Comparison of ENCODE assay signal across 9 cellular contexts in genomic region chr6:155493026-155493693, GRCh38. TPM values are rescaled to one million over a fixed set of nuclear protein-coding genes. Genes with fewer than 3 reads are reported as not detected.
DNase-seq lines count a peak whose midpoint lies in the region; ATAC-seq and TF ChIP-seq lines count a peak whose summit lies in the region.
"Had no signal": no experiment of that assay in that cellular context is flagged by ENCODE, and none has a peak within 500 bp of the region (broad histone marks: within the 10 kb centered on the region; RNA-seq: fewer than 3 reads in every experiment).

No MANE protein-coding gene starts in this region.

- H3K27ac Mint-ChIP-seq in activated CD4-positive, alpha-beta memory T cell treated with anti-CD3 and anti-CD28 coated beads for 36 hours: peak overlapping the region; percentile 34
- no peak overlapping the region for H3K27ac Mint-ChIP-seq in activated CD4-positive, alpha-beta memory T cell treated with anti-CD3 and anti-CD28 coated beads, Interleukin-2, amount 10 ng/mL, durations not matched to agents 7 days and 5 days

- no peaks in the 10 kb centered on the region for H3K36me3 ChIP-seq in mammary epithelial cell (ENCODE audit: insufficient read depth, low read length)
- no peaks in the 10 kb centered on the region for H3K36me3 ChIP-seq in upper lobe of left lung

- H3K27ac ChIP-seq in mammary epithelial cell (ENCODE audit: insufficient read depth, low read depth, low read length) (peak overlapping the region; percentile 45), upper lobe of left lung (peak overlapping the region; percentile 46 to 68 (median 55))

- H3K9me3 ChIP-seq in mammary epithelial cell (replicated peaks; ENCODE audit: insufficient read depth, low read length) (no peaks in the 10 kb centered on the region), upper lobe of left lung (no peaks in the 10 kb centered on the region)

- H3K4me1 ChIP-seq in mammary epithelial cell (ENCODE audit: insufficient read depth, low read length): peaks cover 29% of the 10 kb centered on the region
- peaks cover 11 to 23% (median 12%) of the 10 kb centered on the region in 4 donors for H3K4me1 ChIP-seq in upper lobe of left lung

- ATAC-seq in HG02970 (IDR thresholded peaks at IDR 0.05; ENCODE audit: low FRiP score, unreplicated experiment): peak; percentile 17
- ATAC-seq in upper lobe of left lung (ENCODE audit: low FRiP score in 2 of 2): no peak
- no peak for ATAC-seq in left cardiac atrium

- TF ChIP-seq CTCF in mammary epithelial cell (conservative IDR thresholded peaks at IDR 0.05 in 1 of 2, IDR thresholded peaks at IDR 0.05 in 1 of 2; ENCODE audit: extremely low read depth in 1 of 2, insufficient read depth in 1 of 2, low read depth in 1 of 2, low read length in 2 of 2) (no peak), upper lobe of left lung (IDR thresholded peaks at IDR 0.05) (no peak)

- POLR2A ChIA-PET in activated CD4-positive, alpha-beta memory T cell treated with anti-CD3 and anti-CD28 coated beads for 36 hours (lab: Charles Lee): interaction anchor here (1.2 kb wide), 1 partner anchor 75 kb away, joined by 4 read pairs; no protein-coding TSS in a partner anchor
- POLR2A ChIA-PET in activated CD4-positive, alpha-beta memory T cell treated with anti-CD3 and anti-CD28 coated beads, Interleukin-2, amount 10 ng/mL, durations not matched to agents 7 days and 5 days (lab: Charles Lee): no interaction called here

- no peaks in the 10 kb centered on the region for H4K20me1 ChIP-seq in mammary epithelial cell (ENCODE audit: insufficient read depth, low read length)

- peaks cover 33% of the 10 kb centered on the region for H3K4me1 Mint-ChIP-seq in activated CD4-positive, alpha-beta memory T cell treated with anti-CD3 and anti-CD28 coated beads for 36 hours (ENCODE audit: low read depth)
- peaks cover 11% of the 10 kb centered on the region for H3K4me1 Mint-ChIP-seq in activated CD4-positive, alpha-beta memory T cell treated with anti-CD3 and anti-CD28 coated beads, Interleukin-2, amount 10 ng/mL, durations not matched to agents 7 days and 5 days

- H3K4me3 ChIP-seq in mammary epithelial cell (replicated peaks in 1 of 3; ENCODE audit: insufficient read depth in 1 of 3, low read depth in 2 of 3, low read length in 3 of 3) (no peak overlapping the region), upper lobe of left lung (no peak overlapping the region)

- no peak for TF ChIP-seq EP300 in upper lobe of left lung (IDR thresholded peaks at IDR 0.05)

- no peaks in the 10 kb centered on the region for H3K27me3 Mint-ChIP-seq in activated CD4-positive, alpha-beta memory T cell treated with anti-CD3 and anti-CD28 coated beads for 36 hours
- no peaks in the 10 kb centered on the region for H3K27me3 Mint-ChIP-seq in activated CD4-positive, alpha-beta memory T cell treated with anti-CD3 and anti-CD28 coated beads, Interleukin-2, amount 10 ng/mL, durations not matched to agents 7 days and 5 days

- no peaks in the 10 kb centered on the region for H3K79me2 ChIP-seq in mammary epithelial cell (ENCODE audit: insufficient read depth, low read length)

- in situ Hi-C loops in mammary epithelial cell (cut with MboI; ENCODE audit: low sequenced_read_pairs in 2 of 2): no loop called here

- 90% methylated on average over 3 of the region's 3 CpGs for WGBS in mammary epithelial cell (ENCODE audit: low coverage, missing lambda C conversion rate)
- 79 to 89% methylated on average over 3 of the region's 3 CpGs for WGBS in upper lobe of left lung, 2 donors

- no peak for DNase-seq in activated CD4-positive, alpha-beta memory T cell treated with anti-CD3 and anti-CD28 coated beads for 36 hours
- DNase-seq in activated CD4-positive, alpha-beta memory T cell treated with anti-CD3 and anti-CD28 coated beads, Interleukin-2, amount 10 ng/mL, durations not matched to agents 7 days and 5 days: no peak
- DNase-seq in mammary epithelial cell: no peak
- no peak for DNase-seq in upper lobe of left lung
- no peak for DNase-seq in iPS-NIHi11 (ENCODE audit: low spot score)
- DNase-seq in activated T-cell treated with anti-CD3 and anti-CD28 coated beads for 4 hours: no peak
- no peak for DNase-seq in left cardiac atrium

- H3K4me3 Mint-ChIP-seq in activated CD4-positive, alpha-beta memory T cell treated with anti-CD3 and anti-CD28 coated beads for 36 hours: no peak overlapping the region
- no peak overlapping the region for H3K4me3 Mint-ChIP-seq in activated CD4-positive, alpha-beta memory T cell treated with anti-CD3 and anti-CD28 coated beads, Interleukin-2, amount 10 ng/mL, durations not matched to agents 7 days and 5 days

- H3K36me3 Mint-ChIP-seq in activated CD4-positive, alpha-beta memory T cell treated with anti-CD3 and anti-CD28 coated beads for 36 hours: no peaks in the 10 kb centered on the region
- no peaks in the 10 kb centered on the region for H3K36me3 Mint-ChIP-seq in activated CD4-positive, alpha-beta memory T cell treated with anti-CD3 and anti-CD28 coated beads, Interleukin-2, amount 10 ng/mL, durations not matched to agents 7 days and 5 days (ENCODE audit: low read depth)

- dilution Hi-C loops in mammary epithelial cell (cut with HindIII; ENCODE audit: low sequenced_read_pairs): no loop called here

- TF ChIP-seq POLR2A in upper lobe of left lung (IDR thresholded peaks at IDR 0.05): no peak

- intact Hi-C loops in activated CD4-positive, alpha-beta memory T cell treated with anti-CD3 and anti-CD28 coated beads for 36 hours (cut with micrococcal nuclease): loop anchor here (1.0 kb wide), 2 partner anchors 31 to 75 kb away; no protein-coding TSS in a partner anchor
- intact Hi-C loops in mammary epithelial cell (cut with micrococcal nuclease) (loop anchor here (2.0 to 5.0 kb wide), 2 partner anchors 36 to 51 kb away; no protein-coding TSS in a partner anchor), left cardiac atrium (cut with DNase I) (no loop called here)

- BruUV-seq in mammary epithelial cell (replicated peaks; lab: Mats Ljungman, UMichigan): no TSS peak

- peak overlapping the region; percentile 14 for H2AFZ ChIP-seq in mammary epithelial cell (ENCODE audit: low read depth, low read length)

- no peaks in the 10 kb centered on the region for H3K27me3 ChIP-seq in mammary epithelial cell (ENCODE audit: insufficient read depth, low read length)
- H3K27me3 ChIP-seq in upper lobe of left lung: no peaks in the 10 kb centered on the region

- CTCF ChIA-PET in activated CD4-positive, alpha-beta memory T cell treated with anti-CD3 and anti-CD28 coated beads for 36 hours (lab: Charles Lee): interaction anchor here (1.4 to 1.9 kb wide), 2 partner anchors 18 to 31 kb away, joined by 5 read pairs; no protein-coding TSS in a partner anchor
- CTCF ChIA-PET in activated CD4-positive, alpha-beta memory T cell treated with anti-CD3 and anti-CD28 coated beads, Interleukin-2, amount 10 ng/mL, durations not matched to agents 7 days and 5 days (lab: Charles Lee): no interaction called here
- CTCF ChIA-PET in mammary epithelial cell (lab: Charles Lee; ENCODE audit: low non-redundant PET): interaction anchor here (0.6 kb wide), 1 partner anchor 178 kb away, joined by 3 read pairs; no protein-coding TSS in a partner anchor

- no peak overlapping the region for H3K9ac ChIP-seq in mammary epithelial cell (ENCODE audit: insufficient read depth, low read length)

- peaks cover 5% of the 10 kb centered on the region for H3K9me3 Mint-ChIP-seq in activated CD4-positive, alpha-beta memory T cell treated with anti-CD3 and anti-CD28 coated beads for 36 hours
- no peaks in the 10 kb centered on the region for H3K9me3 Mint-ChIP-seq in activated CD4-positive, alpha-beta memory T cell treated with anti-CD3 and anti-CD28 coated beads, Interleukin-2, amount 10 ng/mL, durations not matched to agents 7 days and 5 days

- H3K4me2 ChIP-seq in mammary epithelial cell (ENCODE audit: insufficient read depth, low read depth, low read length): peak overlapping the region; percentile 59

RNA-seq across cellular contexts. Expression of gene NOX3, which starts 37.5 kb away (rescaled TPM):
- not detected for total RNA-seq in activated CD4-positive, alpha-beta memory T cell treated with anti-CD3 and anti-CD28 coated beads for 36 hours
- total RNA-seq in activated CD4-positive, alpha-beta memory T cell treated with anti-CD3 and anti-CD28 coated beads, Interleukin-2, amount 10 ng/mL, durations not matched to agents 7 days and 5 days: not detected
- total RNA-seq in mammary epithelial cell (not detected), upper lobe of left lung (not detected), left cardiac atrium (not detected)
- not detected for polyA plus RNA-seq in mammary epithelial cell
- not detected for polyA minus RNA-seq in mammary epithelial cell
- total RNA-seq: RPMI7951 had no signal

Comparison
In these comparisons a context has a peak if more than half of its experiments do, and no peak if none do; other contexts are left out.
1. intact Hi-C loops: an anchor here in activated CD4-positive, alpha-beta memory T cell treated with anti-CD3 and anti-CD28 coated beads for 36 hours (1.0 kb wide) and mammary epithelial cell (2.0 to 5.0 kb wide); none called in left cardiac atrium.